ENCODE assay signal across 14 cellular contexts in the genomic region with DNA sequence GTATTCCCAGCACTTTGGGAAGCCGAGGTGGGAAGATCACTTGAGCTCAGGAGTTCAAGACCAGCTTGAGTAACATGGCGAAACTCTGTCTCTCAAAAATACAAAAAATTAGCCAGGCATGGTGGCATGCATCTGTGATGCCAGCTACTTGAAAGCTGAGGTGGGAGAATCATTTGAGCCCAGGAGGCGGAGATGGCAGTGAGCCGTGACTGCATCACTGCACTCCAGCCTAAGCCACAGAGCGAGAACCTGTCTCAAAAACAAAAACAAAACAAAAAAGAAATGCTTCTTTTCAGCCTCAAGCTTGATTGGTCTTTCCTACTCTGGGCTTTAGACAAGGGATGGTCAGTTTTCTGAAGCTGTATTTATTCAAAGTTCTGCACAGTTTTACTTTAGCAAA. TPM values are rescaled to one million over a fixed set of nuclear protein-coding genes. Genes with fewer than 3 reads are reported as not detected.
DNase-seq lines count a peak whose midpoint lies in the region; ATAC-seq and FAIRE-seq lines count a peak whose summit lies in the region.
"Had no signal": no experiment of that assay in that cellular context is flagged by ENCODE, and none has a peak within 500 bp of the region (broad histone marks: within the 10 kb centered on the region; RNA-seq: fewer than 3 reads in every experiment).

No MANE protein-coding gene starts in this region.

- no peak for FAIRE-seq in HTR-8/SVneo (lab: Jason Lieb, UNC)
- FAIRE-seq: A204.1, urothelium cell line had no signal

- in situ Hi-C loops in Caki2 (cut with HindIII; ENCODE audit: low pct_unique_long_range_greater_than_20kb, low sequenced_read_pairs), result no loop called here

- ATAC-seq in GM19452 (IDR thresholded peaks at IDR 0.05; ENCODE audit: unreplicated experiment), result peak; percentile 54
- peak; percentile 48 for ATAC-seq in HG02852 (IDR thresholded peaks at IDR 0.05; ENCODE audit: unreplicated experiment)
- ATAC-seq in HG03571 (IDR thresholded peaks at IDR 0.05; ENCODE audit: unreplicated experiment), result peak; percentile 36
- ATAC-seq: right cardiac atrium had no signal

- DNase-seq in Caki2 (ENCODE audit: low read depth), result peak; percentile 25
- no peak for DNase-seq in HTR-8/SVneo (ENCODE audit: insufficient read length, low spot score)
- DNase-seq in NCI-H128 (lab: John Stamatoyannopoulos, UW; ENCODE audit: unreplicated experiment), result no peak
- DNase-seq in activated CD8-positive, alpha-beta memory T cell treated with anti-CD3 and anti-CD28 coated beads, Interleukin-2, amount 50 U/mL, for 4 hours, result no peak
- no peak for DNase-seq in NCI-H2107 (lab: John Stamatoyannopoulos, UW)
- DNase-seq: amniotic stem cell; NCI-H1694; NK-92 treated with Interleukin-12 subunit alpha and Interleukin-12 subunit beta, amount 100 ng/mL, for 24 hours; right cardiac atrium had no signal

RNA-seq across cellular contexts. Expression of gene DHRSX, which starts 15.8 kb away (rescaled TPM):
- total RNA-seq in Caki2 (2014; rRNA removed; shearing (Covaris generic); ENCODE audit: low replicate concordance), result 31.3 and 38.2 TPM in 2 replicates

RNA-seq across cellular contexts. Expression of gene ZBED1, which starts 15.8 kb away (rescaled TPM):
- total RNA-seq in Caki2 (2014; rRNA removed; shearing (Covaris generic); ENCODE audit: low replicate concordance), result 46.5 and 56.4 TPM in 2 replicates
